In genomic region chr1:196590012-196590708, GRCh38 we compare ENCODE assay signal across 20 cellular contexts. TPM values are rescaled to one million over a fixed set of nuclear protein-coding genes. Genes with fewer than 3 reads are reported as not detected.
"Had no signal": no experiment of that assay in that cellular context is flagged by ENCODE, and none has a peak within 500 bp of the region (broad histone marks: within the 10 kb centered on the region; RNA-seq: fewer than 3 reads in every experiment).

No MANE protein-coding gene starts in this region.

- H3K4me3 Mint-ChIP-seq: naive thymus-derived CD4-positive, alpha-beta T cell; stimulated activated memory B cell treated with anti-CD40 and anti-IgM and Interleukin-4, amounts not matched to agents 10 μg/mL and 1 μg/mL and 100 μg/mL, for 72 hours; stimulated activated naive CD8-positive, alpha-beta T cell treated with anti-CD3 and anti-CD28 coated beads, Interleukin-15, Interleukin-2, amounts not matched to agents 100 ng/mL and 50 ng/mL, for 24 hours had no signal

- H3K27me3 ChIP-seq: foreskin keratinocyte, ovary, tibial artery, upper lobe of left lung, uterus had no signal

- DNase-seq: dermis blood vessel endothelial cell; erythroblast; foreskin keratinocyte; kidney; left cardiac atrium; left ventricle myocardium superior; naive thymus-derived CD4-positive, alpha-beta T cell; nucleus accumbens; ovary; right cardiac atrium; stimulated activated CD4-positive, alpha-beta T cell treated with anti-CD3 and anti-CD28 coated beads, Interleukin-15, amount 100 ng/mL, for 24 hours; stimulated activated CD4-positive, alpha-beta T cell treated with anti-CD3 and anti-CD28 coated beads, Interleukin-1b, Interleukin-23, amount 100 ng/mL, for 48 hours; stimulated activated CD4-positive, alpha-beta T cell treated with anti-CD3 and anti-CD28 coated beads, Interleukin-4, amount 100 ng/mL, for 24 hours; tibial artery; upper lobe of left lung; uterus had no signal

- H3K4me1 Mint-ChIP-seq: naive thymus-derived CD4-positive, alpha-beta T cell; stimulated activated memory B cell treated with anti-CD40 and anti-IgM and Interleukin-4, amounts not matched to agents 10 μg/mL and 1 μg/mL and 100 μg/mL, for 72 hours had no signal

- H3K4me1 ChIP-seq: foreskin keratinocyte, tibial artery, upper lobe of left lung, uterus had no signal

- H3K27me3 Mint-ChIP-seq: naive thymus-derived CD4-positive, alpha-beta T cell; stimulated activated memory B cell treated with anti-CD40 and anti-IgM and Interleukin-4, amounts not matched to agents 10 μg/mL and 1 μg/mL and 100 μg/mL, for 72 hours; stimulated activated naive CD8-positive, alpha-beta T cell treated with anti-CD3 and anti-CD28 coated beads, Interleukin-15, Interleukin-2, amounts not matched to agents 100 ng/mL and 50 ng/mL, for 24 hours had no signal

- H3K9me3 ChIP-seq: ovary, tibial artery, upper lobe of left lung, uterus had no signal

- H3K36me3 ChIP-seq: ovary, tibial artery, upper lobe of left lung, uterus had no signal

- H3K9me3 Mint-ChIP-seq: stimulated activated memory B cell treated with anti-CD40 and anti-IgM and Interleukin-4, amounts not matched to agents 10 μg/mL and 1 μg/mL and 100 μg/mL, for 72 hours; stimulated activated naive CD8-positive, alpha-beta T cell treated with anti-CD3 and anti-CD28 coated beads, Interleukin-15, Interleukin-2, amounts not matched to agents 100 ng/mL and 50 ng/mL, for 24 hours had no signal

- H3K36me3 Mint-ChIP-seq: naive thymus-derived CD4-positive, alpha-beta T cell; stimulated activated memory B cell treated with anti-CD40 and anti-IgM and Interleukin-4, amounts not matched to agents 10 μg/mL and 1 μg/mL and 100 μg/mL, for 72 hours had no signal

- H3K27ac ChIP-seq: foreskin keratinocyte, ovary, tibial artery, upper lobe of left lung, uterus had no signal

- ATAC-seq: foreskin keratinocyte; left cardiac atrium; left ventricle myocardium superior; naive thymus-derived CD4-positive, alpha-beta T cell; right cardiac atrium; stimulated activated memory B cell treated with anti-CD40 and anti-IgM and Interleukin-4, amounts not matched to agents 10 μg/mL and 1 μg/mL and 100 μg/mL, for 72 hours had no signal

- H3K4me3 ChIP-seq: ovary, tibial artery, upper lobe of left lung, uterus had no signal

- H3K27ac Mint-ChIP-seq: naive thymus-derived CD4-positive, alpha-beta T cell; stimulated activated memory B cell treated with anti-CD40 and anti-IgM and Interleukin-4, amounts not matched to agents 10 μg/mL and 1 μg/mL and 100 μg/mL, for 72 hours; stimulated activated naive CD8-positive, alpha-beta T cell treated with anti-CD3 and anti-CD28 coated beads, Interleukin-15, Interleukin-2, amounts not matched to agents 100 ng/mL and 50 ng/mL, for 24 hours had no signal

- FAIRE-seq: colon, endothelial cell of umbilical vein, kidney had no signal

RNA-seq across cellular contexts. Expression of gene KCNT2, which starts 18.1 kb away (rescaled TPM):
- total RNA-seq: foreskin keratinocyte; naive thymus-derived CD4-positive, alpha-beta T cell had no signal
- polyA plus RNA-seq: foreskin keratinocyte; naive thymus-derived CD4-positive, alpha-beta T cell had no signal
